ENCODE assay signal across 17 cellular contexts in genomic region chr1:219792337-219793021, GRCh38.
A peak's percentile ranks its signal among the peaks of the same experiment; 100 is the strongest.
DNase-seq lines count a peak whose midpoint lies in the region; ATAC-seq and TF ChIP-seq lines count a peak whose summit lies in the region.
"Had no signal": no experiment of that assay in that cellular context is flagged by ENCODE, and none has a peak within 500 bp of the region (broad histone marks: within the 10 kb centered on the region; RNA-seq: fewer than 3 reads in every experiment).

No MANE protein-coding gene starts in this region.

- no peaks in the 10 kb centered on the region for H3K36me3 ChIP-seq in upper lobe of right lung
- H3K36me3 ChIP-seq: breast epithelium, esophagus squamous epithelium, SJSA1 had no signal

- ATAC-seq in left ventricle myocardium superior (peak; percentile 89), HG03521 (IDR thresholded peaks at IDR 0.05; ENCODE audit: unreplicated experiment) (no peak), upper lobe of right lung (no peak)
- no peak for ATAC-seq in stimulated activated memory B cell treated with anti-CD40 and anti-IgM and Interleukin-4, amounts not matched to agents 10 μg/mL and 1 μg/mL and 100 μg/mL, for 72 hours
- ATAC-seq: activated T-cell treated with anti-CD3 and anti-CD28 coated beads, Interleukin-2, amount 50 U/mL, for 4 hours had no signal

- H3K9me3 Mint-ChIP-seq in HFFc6, result peaks cover 44% of the 10 kb centered on the region
- H3K9me3 Mint-ChIP-seq in stimulated activated memory B cell treated with anti-CD40 and anti-IgM and Interleukin-4, amounts not matched to agents 10 μg/mL and 1 μg/mL and 100 μg/mL, for 72 hours, result no peaks in the 10 kb centered on the region
- H3K9me3 Mint-ChIP-seq: activated B cell treated with CpG ODN at 0.5 μM for 24 hours; activated T-cell treated with anti-CD3 and anti-CD28 coated beads, Interleukin-2, amount 50 U/mL, for 4 hours had no signal

- no peaks in the 10 kb centered on the region for H3K9me3 ChIP-seq in upper lobe of right lung
- H3K9me3 ChIP-seq: breast epithelium, esophagus squamous epithelium, SJSA1 had no signal

- H3K27me3 Mint-ChIP-seq in HFFc6 (ENCODE audit: insufficient read depth), result no peaks in the 10 kb centered on the region
- H3K27me3 Mint-ChIP-seq in stimulated activated memory B cell treated with anti-CD40 and anti-IgM and Interleukin-4, amounts not matched to agents 10 μg/mL and 1 μg/mL and 100 μg/mL, for 72 hours, result peaks cover 26% of the 10 kb centered on the region

- intact Hi-C loops in left ventricle myocardium superior (cut with micrococcal nuclease) (no loop called here), upper lobe of right lung (cut with DNase I) (no loop called here)

- no peak for TF ChIP-seq CTCF in AG09319 (IDR thresholded peaks at IDR 0.05; ENCODE audit: low read depth, low read length)
- no peak for TF ChIP-seq CTCF in HFFc6 (IDR thresholded peaks at IDR 0.05)
- no peak for TF ChIP-seq CTCF in astrocyte of the spinal cord (IDR thresholded peaks at IDR 0.05; ENCODE audit: low read depth, low read length)
- TF ChIP-seq CTCF in upper lobe of right lung (IDR thresholded peaks at IDR 0.05), result no peak

- no peaks in the 10 kb centered on the region; the same call in 1 of the 2 replicates for H3K4me1 Mint-ChIP-seq in HFFc6 (ENCODE audit: low read depth)
- no peaks in the 10 kb centered on the region for H3K4me1 Mint-ChIP-seq in stimulated activated memory B cell treated with anti-CD40 and anti-IgM and Interleukin-4, amounts not matched to agents 10 μg/mL and 1 μg/mL and 100 μg/mL, for 72 hours
- H3K4me1 Mint-ChIP-seq: activated B cell treated with CpG ODN at 0.5 μM for 24 hours; CD4-positive, alpha-beta memory T cell had no signal

- H3K27me3 ChIP-seq in upper lobe of right lung, result no peaks in the 10 kb centered on the region
- H3K27me3 ChIP-seq: breast epithelium, esophagus squamous epithelium, SJSA1 had no signal

- in situ Hi-C loops in astrocyte of the spinal cord (cut with HindIII; ENCODE audit: low sequenced_read_pairs), result no loop called here

- H3K4me3 ChIP-seq in astrocyte of the spinal cord (ENCODE audit: low read depth, low read length) (no peak overlapping the region), upper lobe of right lung (no peak overlapping the region)
- H3K4me3 ChIP-seq: breast epithelium, esophagus squamous epithelium, SJSA1 had no signal

- H3K27ac ChIP-seq in upper lobe of right lung, result no peak overlapping the region
- H3K27ac ChIP-seq: breast epithelium, esophagus squamous epithelium, SJSA1 had no signal

- H3K4me1 ChIP-seq in upper lobe of right lung, result no peaks in the 10 kb centered on the region
- H3K4me1 ChIP-seq: breast epithelium had no signal

- no peaks in the 10 kb centered on the region for H3K36me3 Mint-ChIP-seq in HFFc6 (ENCODE audit: low read depth)
- no peaks in the 10 kb centered on the region for H3K36me3 Mint-ChIP-seq in stimulated activated memory B cell treated with anti-CD40 and anti-IgM and Interleukin-4, amounts not matched to agents 10 μg/mL and 1 μg/mL and 100 μg/mL, for 72 hours
- H3K36me3 Mint-ChIP-seq: CD4-positive, alpha-beta memory T cell had no signal

- DNase-seq in AG09319 (ENCODE audit: extremely low read depth, low read depth) (peak; percentile 74), HFFc6 (peak; percentile 52), astrocyte of the spinal cord (ENCODE audit: low read depth, low spot score) (peak; percentile 87), left ventricle myocardium superior (no peak), upper lobe of right lung (no peak), NOMO-1 treated with DMSO at 0.1 percent for 48 hours (lab: John Stamatoyannopoulos, UW; ENCODE audit: unreplicated experiment) (no peak)
- DNase-seq: activated B cell treated with CpG ODN at 0.5 μM for 24 hours; activated T-cell treated with anti-CD3 and anti-CD28 coated beads, Interleukin-2, amount 50 U/mL, for 4 hours; CD4-positive, alpha-beta memory T cell; esophagus squamous epithelium; islet precursor cell; Karpas-422; stimulated activated CD4-positive, alpha-beta T cell treated with anti-CD3 and anti-CD28 coated beads, Interleukin-12 subunit alpha, Interleukin-12 subunit beta, amount 100 ng/mL, for 4 hours had no signal

- H3K27ac Mint-ChIP-seq in HFFc6, result peak overlapping the region; percentile 16; the same call in 1 of the 2 replicates
- no peak overlapping the region for H3K27ac Mint-ChIP-seq in stimulated activated memory B cell treated with anti-CD40 and anti-IgM and Interleukin-4, amounts not matched to agents 10 μg/mL and 1 μg/mL and 100 μg/mL, for 72 hours
- H3K27ac Mint-ChIP-seq: activated B cell treated with CpG ODN at 0.5 μM for 24 hours; CD4-positive, alpha-beta memory T cell had no signal

- H3K4me3 Mint-ChIP-seq in HFFc6, result no peak overlapping the region
- H3K4me3 Mint-ChIP-seq in stimulated activated memory B cell treated with anti-CD40 and anti-IgM and Interleukin-4, amounts not matched to agents 10 μg/mL and 1 μg/mL and 100 μg/mL, for 72 hours, result no peak overlapping the region
- H3K4me3 Mint-ChIP-seq: activated B cell treated with CpG ODN at 0.5 μM for 24 hours; activated T-cell treated with anti-CD3 and anti-CD28 coated beads, Interleukin-2, amount 50 U/mL, for 4 hours; CD4-positive, alpha-beta memory T cell had no signal

Comparison
In these comparisons a context has a peak if more than half of its experiments do, and no peak if none do; other contexts are left out.
1. DNase-seq: peak in AG09319 (single experiment), HFFc6 (single experiment) and astrocyte of the spinal cord (single experiment); none in left ventricle myocardium superior (single experiment), upper lobe of right lung (single experiment) and NOMO-1 treated with DMSO at 0.1 percent for 48 hours (single experiment).